ENCODE assay signal across 8 cellular contexts in the genomic region with DNA sequence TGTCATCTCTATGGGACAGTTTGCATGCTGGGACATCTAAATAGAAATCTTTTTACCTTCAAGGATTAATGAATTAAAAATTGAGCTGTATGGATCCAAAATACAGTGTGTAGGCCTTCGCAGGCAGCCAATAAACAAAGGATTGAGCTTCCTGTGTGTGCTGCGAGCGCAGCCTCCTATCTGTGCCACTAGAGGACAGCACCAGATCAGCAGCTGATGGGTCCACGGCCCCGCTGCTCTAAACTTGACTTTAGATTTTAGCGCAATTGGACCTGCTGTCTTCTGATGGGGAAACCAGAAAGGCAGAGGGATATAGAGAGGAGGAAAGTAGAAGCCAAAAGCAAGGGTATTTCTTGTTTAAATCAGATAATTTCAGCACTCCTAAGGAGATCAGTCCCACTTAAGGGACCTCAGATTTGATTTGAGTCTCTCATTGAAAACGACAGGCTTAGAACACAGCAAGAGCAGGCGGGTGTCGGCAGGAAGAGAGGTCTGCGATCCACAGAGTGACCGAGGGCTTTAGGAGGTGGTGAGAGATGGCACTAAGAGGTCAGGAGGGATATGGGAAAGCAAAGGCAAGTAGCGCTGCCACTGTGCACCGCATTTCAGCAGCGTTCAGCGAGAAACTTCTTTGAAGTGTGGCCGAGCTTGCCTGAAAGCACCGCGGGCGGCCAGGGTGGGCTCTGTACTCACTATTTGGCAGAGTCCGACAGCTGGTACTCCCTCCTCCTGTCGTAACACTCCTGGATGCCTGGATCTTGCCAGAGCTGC.
A peak's percentile ranks its signal among the peaks of the same experiment; 100 is the strongest.
DNase-seq lines count a peak whose midpoint lies in the region; ATAC-seq and TF ChIP-seq lines count a peak whose summit lies in the region.

No MANE protein-coding gene starts in this region.

- TF ChIP-seq POLR2A in gastrocnemius medialis (IDR thresholded peaks at IDR 0.05): no peak

- no peaks in the 10 kb centered on the region for H3K27me3 ChIP-seq in RWPE2 (ENCODE audit: insufficient read depth, poor library complexity, severe bottlenecking)
- no peaks in the 10 kb centered on the region for H3K27me3 ChIP-seq in ascending aorta
- H3K27me3 ChIP-seq in hepatocyte: no peaks in the 10 kb centered on the region
- no peaks in the 10 kb centered on the region for H3K27me3 ChIP-seq in gastrocnemius medialis

- 64% methylated on average over 21 of the region's 21 CpGs for WGBS in hepatocyte (ENCODE audit: low lambda C conversion rate, missing lambda C conversion rate)

- H3K9me2 ChIP-seq in hepatocyte (replicated peaks; ENCODE audit: insufficient read depth): no peaks in the 10 kb centered on the region

- DNase-seq in EH (ENCODE audit: low read depth): peak; percentile 70
- peak; percentile 67 for DNase-seq in Jurkat, Clone E6-1 (ENCODE audit: low read depth, low spot score)
- DNase-seq in RWPE2 (ENCODE audit: low spot score): no peak
- peak in 1 of 2 donors; percentile 76 for DNase-seq in ascending aorta (ENCODE audit: low spot score in 2 of 2)
- peak; percentile 85 for DNase-seq in hepatocyte (ENCODE audit: low spot score)
- peak in 1 of 2 donors; percentile 33 for DNase-seq in gastrocnemius medialis
- no peak for DNase-seq in GOT3 (lab: John Stamatoyannopoulos, UW)

- no peaks in the 10 kb centered on the region for H4K20me1 ChIP-seq in hepatocyte (ENCODE audit: insufficient read depth, poor library complexity, severe bottlenecking)

- no peaks in the 10 kb centered on the region for H3K79me2 ChIP-seq in hepatocyte

- no peaks in the 10 kb centered on the region for H3K36me3 ChIP-seq in RWPE2 (ENCODE audit: low read depth)
- no peaks in the 10 kb centered on the region for H3K36me3 ChIP-seq in ascending aorta
- H3K36me3 ChIP-seq in hepatocyte (replicated peaks; ENCODE audit: insufficient read depth, low read depth): no peaks in the 10 kb centered on the region
- no peaks in the 10 kb centered on the region for H3K36me3 ChIP-seq in gastrocnemius medialis

- H3K4me3 ChIP-seq in Jurkat, Clone E6-1 (ENCODE audit: low read length): no peak overlapping the region
- H3K4me3 ChIP-seq in RWPE2 (ENCODE audit: severe bottlenecking) (no peak overlapping the region), ascending aorta (no peak overlapping the region), hepatocyte (no peak overlapping the region), gastrocnemius medialis (no peak overlapping the region)

- H3K9me3 ChIP-seq in RWPE2 (ENCODE audit: severe bottlenecking) (no peaks in the 10 kb centered on the region), ascending aorta (no peaks in the 10 kb centered on the region), hepatocyte (ENCODE audit: low read depth) (no peaks in the 10 kb centered on the region), gastrocnemius medialis (no peaks in the 10 kb centered on the region)

- H3K4me1 ChIP-seq in RWPE2 (ENCODE audit: insufficient read depth, poor library complexity, severe bottlenecking): no peaks in the 10 kb centered on the region
- no peaks in the 10 kb centered on the region for H3K4me1 ChIP-seq in ascending aorta
- H3K4me1 ChIP-seq in hepatocyte (ENCODE audit: insufficient read depth): no peaks in the 10 kb centered on the region
- H3K4me1 ChIP-seq in gastrocnemius medialis: no peaks in the 10 kb centered on the region

- H3K4me2 ChIP-seq in hepatocyte: no peak overlapping the region

- intact Hi-C loops in ascending aorta (cut with DNase I): loop anchor here (5.0 kb wide), 3 partner anchors 318 to 688 kb away; no protein-coding TSS in a partner anchor
- intact Hi-C loops in gastrocnemius medialis (cut with DNase I; ENCODE audit: low total_unique reads): loop anchor here (1.0 to 2.0 kb wide), 2 partner anchors 317 to 602 kb away; no protein-coding TSS in a partner anchor

- in situ Hi-C loops in gastrocnemius medialis (cut with MboI; ENCODE audit: low sequenced_read_pairs in 4 of 4): loop anchor here in 1 of 4 donors (10.0 to 25.0 kb wide), 2 partner anchors 321 to 603 kb away; partner anchors contain the start of gene GNAQ

- peak; percentile 75 for ATAC-seq in GM21381 (IDR thresholded peaks at IDR 0.05; ENCODE audit: unreplicated experiment)
- ATAC-seq in RWPE2 (ENCODE audit: low read depth): peak; percentile 97
- peak; percentile 52 to 70 for ATAC-seq in gastrocnemius medialis

- peak; percentile 98 for TF ChIP-seq CTCF in RWPE2 (IDR thresholded peaks at IDR 0.05; ENCODE audit: poor library complexity, severe bottlenecking)
- TF ChIP-seq CTCF in ascending aorta (IDR thresholded peaks at IDR 0.05): peak; percentile 65 to 93 (median 93)
- TF ChIP-seq CTCF in hepatocyte (IDR thresholded peaks at IDR 0.05; ENCODE audit: poor library complexity): peak; percentile 98
- TF ChIP-seq CTCF in gastrocnemius medialis (IDR thresholded peaks at IDR 0.05 in 4 of 5, conservative IDR thresholded peaks at IDR 0.05 in 1 of 5): peak; percentile 66 to 90 (median 81)

- H2AFZ ChIP-seq in hepatocyte: peak overlapping the region; percentile 32

- H3K27ac ChIP-seq in RWPE2 (ENCODE audit: poor library complexity, severe bottlenecking) (no peak overlapping the region), ascending aorta (no peak overlapping the region), hepatocyte (no peak overlapping the region), gastrocnemius medialis (no peak overlapping the region)

Comparison
In these comparisons a context has a peak if more than half of its experiments do, and no peak if none do; other contexts are left out.
1. DNase-seq: peak in EH (single experiment), Jurkat, Clone E6-1 (single experiment) and hepatocyte (single experiment); none in RWPE2 (single experiment) and GOT3 (single experiment).
2. Peak in every context shown above with its lines, with median percentiles within 50 percentile points of each other: ATAC-seq and CTCF ChIP-seq.